ENCODE assay signal across 13 cellular contexts in genomic region chr9:96553070-96553469, GRCh38.
A peak's percentile ranks its signal among the peaks of the same experiment; 100 is the strongest.
DNase-seq lines count a peak whose midpoint lies in the region; ATAC-seq, FAIRE-seq and TF ChIP-seq lines count a peak whose summit lies in the region.
"Had no signal": no experiment of that assay in that cellular context is flagged by ENCODE, and none has a peak within 500 bp of the region (broad histone marks: within the 10 kb centered on the region; RNA-seq: fewer than 3 reads in every experiment).

No MANE protein-coding gene starts in this region.

- ATAC-seq in stimulated activated naive CD8-positive, alpha-beta T cell treated with anti-CD3 and anti-CD28 coated beads, Interleukin-15, Interleukin-2, amounts not matched to agents 100 U/mL and 50 U/mL, for 24 hours, result peak; percentile 41
- no peak for ATAC-seq in stimulated activated naive CD8-positive, alpha-beta T cell treated with anti-CD3 and anti-CD28 coated beads, Interleukin-15, amount 100 ng/mL, for 72 hours
- peak; percentile 58 for ATAC-seq in aorta (ENCODE audit: low FRiP score)
- ATAC-seq: right cardiac atrium had no signal

- H3K9ac ChIP-seq in astrocyte (ENCODE audit: low read length), result no peak overlapping the region

- no peak for TF ChIP-seq CTCF in astrocyte (IDR thresholded peaks at IDR 0.05; ENCODE audit: insufficient read depth, low read depth, low read length)

- H3K4me2 ChIP-seq in astrocyte (ENCODE audit: low read length), result peak overlapping the region; percentile 17

- H3K27ac Mint-ChIP-seq in stimulated activated naive CD8-positive, alpha-beta T cell treated with anti-CD3 and anti-CD28 coated beads, Interleukin-15, amount 100 ng/mL, for 72 hours, result no peak overlapping the region
- peak overlapping the region; percentile 54 for H3K27ac Mint-ChIP-seq in astrocyte (ENCODE audit: unreplicated experiment)

- H3K4me1 ChIP-seq in astrocyte (ENCODE audit: insufficient read depth, low read length) (peaks cover 27% of the 10 kb centered on the region), aorta (ENCODE audit: control insufficient read depth in 1 of 2, insufficient read depth in 2 of 2, low read length in 2 of 2) (peaks cover 0 to 5% of the 10 kb centered on the region in 2 donors)

- no peaks in the 10 kb centered on the region for H3K9me3 ChIP-seq in astrocyte (ENCODE audit: insufficient read depth, low read depth, low read length)
- no peaks in the 10 kb centered on the region for H3K9me3 ChIP-seq in aorta (ENCODE audit: control insufficient read depth, low read length)

- intact Hi-C loops in aorta (cut with DNase I), result no loop called here

- no peaks in the 10 kb centered on the region for H3K36me3 ChIP-seq in astrocyte (ENCODE audit: insufficient read depth, low read length)
- peaks cover 0 to 1% of the 10 kb centered on the region in 2 donors for H3K36me3 ChIP-seq in aorta (ENCODE audit: control insufficient read depth in 1 of 2, insufficient read depth in 2 of 2, low read length in 1 of 2)

- no peak for DNase-seq in stimulated activated naive CD8-positive, alpha-beta T cell treated with anti-CD3 and anti-CD28 coated beads, Interleukin-15, Interleukin-2, amounts not matched to agents 100 U/mL and 50 U/mL, for 24 hours
- no peak for DNase-seq in stimulated activated naive CD8-positive, alpha-beta T cell treated with anti-CD3 and anti-CD28 coated beads, Interleukin-15, amount 100 ng/mL, for 72 hours
- DNase-seq in astrocyte (ENCODE audit: low read depth) (peak; percentile 83), iris pigment epithelial cell (ENCODE audit: low read depth) (peak; percentile 86), aorta (no peak), NCI-H526 treated with DMSO at 0.1 percent for 48 hours (lab: John Stamatoyannopoulos, UW) (no peak), SW480 (ENCODE audit: low spot score) (no peak), NCI-H128 (lab: John Stamatoyannopoulos, UW; ENCODE audit: unreplicated experiment) (no peak)
- DNase-seq: NCI-H1105 treated with DMSO at 0.1 percent for 48 hours, right cardiac atrium had no signal

- no peaks in the 10 kb centered on the region for H4K20me1 ChIP-seq in astrocyte (ENCODE audit: insufficient read depth, low read length)

- H3K27ac ChIP-seq in astrocyte (ENCODE audit: low read depth, low read length) (peak overlapping the region; percentile 25), aorta (ENCODE audit: low read depth in 1 of 2, low read length in 2 of 2) (no peak overlapping the region)
- H3K27ac ChIP-seq: C4-2B, HL-60 had no signal

- H3K27me3 Mint-ChIP-seq in stimulated activated naive CD8-positive, alpha-beta T cell treated with anti-CD3 and anti-CD28 coated beads, Interleukin-15, amount 100 ng/mL, for 72 hours, result peaks cover 6% of the 10 kb centered on the region
- H3K27me3 Mint-ChIP-seq in astrocyte (ENCODE audit: low read depth, unreplicated experiment), result no peaks in the 10 kb centered on the region

- no peak for FAIRE-seq in astrocyte (lab: Jason Lieb, UNC)
- FAIRE-seq: colon had no signal

- no peak overlapping the region for H2AFZ ChIP-seq in astrocyte (ENCODE audit: low read depth, low read length)

- 4 to 8% methylated on average over 2 of the region's 2 CpGs for WGBS in aorta, 2 donors

- H3K27me3 ChIP-seq in astrocyte (ENCODE audit: insufficient read depth, low read length) (no peaks in the 10 kb centered on the region), aorta (ENCODE audit: control insufficient read depth in 1 of 2, insufficient read depth in 2 of 2, low read length in 1 of 2) (no peaks in the 10 kb centered on the region)

- H3K36me3 Mint-ChIP-seq in astrocyte (ENCODE audit: low read depth, unreplicated experiment), result peaks cover 4% of the 10 kb centered on the region

- H3K4me3 ChIP-seq in astrocyte (ENCODE audit: insufficient read depth, low read depth, low read length) (no peak overlapping the region), aorta (ENCODE audit: low read length in 2 of 2) (no peak overlapping the region)

- no peaks in the 10 kb centered on the region for H3K79me2 ChIP-seq in astrocyte (ENCODE audit: insufficient read depth, low read length)

- peaks cover 42% of the 10 kb centered on the region for H3K4me1 Mint-ChIP-seq in stimulated activated naive CD8-positive, alpha-beta T cell treated with anti-CD3 and anti-CD28 coated beads, Interleukin-15, amount 100 ng/mL, for 72 hours
- H3K4me1 Mint-ChIP-seq in astrocyte (ENCODE audit: low read depth, unreplicated experiment), result peaks cover 58% of the 10 kb centered on the region

- no peaks in the 10 kb centered on the region for H3K9me3 Mint-ChIP-seq in stimulated activated naive CD8-positive, alpha-beta T cell treated with anti-CD3 and anti-CD28 coated beads, Interleukin-15, amount 100 ng/mL, for 72 hours
- H3K9me3 Mint-ChIP-seq in astrocyte (ENCODE audit: unreplicated experiment), result no peaks in the 10 kb centered on the region

- H3K4me3 Mint-ChIP-seq in stimulated activated naive CD8-positive, alpha-beta T cell treated with anti-CD3 and anti-CD28 coated beads, Interleukin-15, amount 100 ng/mL, for 72 hours, result peak overlapping the region in 1 of 2 donors; percentile 9
- no peak overlapping the region for H3K4me3 Mint-ChIP-seq in astrocyte (ENCODE audit: unreplicated experiment)

Comparison
In these comparisons a context has a peak if more than half of its experiments do, and no peak if none do; other contexts are left out.
1. DNase-seq: peak in astrocyte (single experiment) and iris pigment epithelial cell (single experiment); none in stimulated activated naive CD8-positive, alpha-beta T cell treated with anti-CD3 and anti-CD28 coated beads, Interleukin-15, Interleukin-2, amounts not matched to agents 100 U/mL and 50 U/mL, for 24 hours (single experiment), stimulated activated naive CD8-positive, alpha-beta T cell treated with anti-CD3 and anti-CD28 coated beads, Interleukin-15, amount 100 ng/mL, for 72 hours (0 of 2), aorta (0 of 2), NCI-H526 treated with DMSO at 0.1 percent for 48 hours (single experiment), SW480 (single experiment) and NCI-H128 (single experiment).